ENCODE assay signal across 9 cellular contexts in genomic region chr1:19067187-19067911, GRCh38.
DNase-seq lines count a peak whose midpoint lies in the region; ATAC-seq and TF ChIP-seq lines count a peak whose summit lies in the region.
"Had no signal": no experiment of that assay in that cellular context is flagged by ENCODE, and none has a peak within 500 bp of the region (broad histone marks: within the 10 kb centered on the region; RNA-seq: fewer than 3 reads in every experiment).

No MANE protein-coding gene starts in this region.

- no peak overlapping the region for H3K4me3 Mint-ChIP-seq in natural killer cell

- CTCF ChIA-PET in Panc1 (lab: Charles Lee), result interaction anchor here (0.9 kb wide), 1 partner anchor 24 kb away, joined by 3 read pairs; no protein-coding TSS in a partner anchor

- H3K9me3 Mint-ChIP-seq in natural killer cell, result no peaks in the 10 kb centered on the region

- H3K4me3 ChIP-seq in Panc1 (ENCODE audit: low read depth in 2 of 2, low read length in 2 of 2), result no peak overlapping the region

- H3K36me3 Mint-ChIP-seq in natural killer cell, result no peaks in the 10 kb centered on the region

- no peak overlapping the region for H3K27ac Mint-ChIP-seq in natural killer cell

- peaks cover 0 to 4% of the 10 kb centered on the region in 2 donors for H3K4me1 Mint-ChIP-seq in natural killer cell

- no peaks in the 10 kb centered on the region for H3K27me3 Mint-ChIP-seq in natural killer cell (ENCODE audit: low read depth in 2 of 2)

- no peaks in the 10 kb centered on the region for H3K36me3 ChIP-seq in Panc1 (ENCODE audit: control insufficient read depth, insufficient read depth, low read length)

- no TSS peak for BruUV-seq in Panc1 (replicated peaks; lab: Mats Ljungman, UMichigan)

- POLR2A ChIA-PET in Panc1 (lab: Charles Lee), result no interaction called here

- H3K9me3 ChIP-seq in Panc1 (ENCODE audit: control insufficient read depth, insufficient read depth, low read depth, low read length), result no peaks in the 10 kb centered on the region

- in situ Hi-C loops in Panc1 (cut with HindIII; ENCODE audit: low pct_unique_long_range_greater_than_20kb, low sequenced_read_pairs), result no loop called here

- DNase-seq in H4 (ENCODE audit: low spot score) (peak; percentile 66), Panc1 (ENCODE audit: low read depth, low spot score) (no peak), glomerular visceral epithelial cell (ENCODE audit: extremely low spot score) (peak; percentile 93), posterior cingulate gyrus (peak in 8 of 10 donors; percentile 60 to 97 (median 82)), natural killer cell (no peak)
- DNase-seq in activated T-cell treated with anti-CD3 and anti-CD28 coated beads, Interleukin-2, amount 50 U/mL, for 48 hours, result no peak
- DNase-seq: activated gamma-delta T cell had no signal

- TF ChIP-seq CTCF in Panc1 (IDR thresholded peaks at IDR 0.05), result no peak
- TF ChIP-seq CTCF in natural killer cell (IDR thresholded peaks at IDR 0.05), result no peak

- intact Hi-C loops in Panc1 (cut with micrococcal nuclease; ENCODE audit: unreplicated experiment), result no loop called here
- intact Hi-C loops in posterior cingulate gyrus (cut with DNase I), result no loop called here
- intact Hi-C loops in natural killer cell (cut with micrococcal nuclease), result no loop called here

- H3K4me1 ChIP-seq in Panc1 (ENCODE audit: control insufficient read depth, insufficient read depth, low read length), result peaks cover 45% of the 10 kb centered on the region

- peak; percentile 32 for ATAC-seq in Panc1
- no peak for ATAC-seq in HG02840 (IDR thresholded peaks at IDR 0.05; ENCODE audit: low FRiP score, unreplicated experiment)
- ATAC-seq in natural killer cell, result no peak
- ATAC-seq in GM19324 (IDR thresholded peaks at IDR 0.05; ENCODE audit: low FRiP score, unreplicated experiment), result no peak

- H3K27me3 ChIP-seq in Panc1 (ENCODE audit: control insufficient read depth, insufficient read depth, low read length), result no peaks in the 10 kb centered on the region

- H3K27ac ChIP-seq in Panc1 (ENCODE audit: low read length), result peak overlapping the region; percentile 76

Comparison
In these comparisons a context has a peak if more than half of its experiments do, and no peak if none do; other contexts are left out.
1. DNase-seq: peak in H4 (single experiment), glomerular visceral epithelial cell (single experiment) and posterior cingulate gyrus (8 of 10); none in Panc1 (single experiment), natural killer cell (single experiment) and activated T-cell treated with anti-CD3 and anti-CD28 coated beads, Interleukin-2, amount 50 U/mL, for 48 hours (0 of 2).